In the genomic region with DNA sequence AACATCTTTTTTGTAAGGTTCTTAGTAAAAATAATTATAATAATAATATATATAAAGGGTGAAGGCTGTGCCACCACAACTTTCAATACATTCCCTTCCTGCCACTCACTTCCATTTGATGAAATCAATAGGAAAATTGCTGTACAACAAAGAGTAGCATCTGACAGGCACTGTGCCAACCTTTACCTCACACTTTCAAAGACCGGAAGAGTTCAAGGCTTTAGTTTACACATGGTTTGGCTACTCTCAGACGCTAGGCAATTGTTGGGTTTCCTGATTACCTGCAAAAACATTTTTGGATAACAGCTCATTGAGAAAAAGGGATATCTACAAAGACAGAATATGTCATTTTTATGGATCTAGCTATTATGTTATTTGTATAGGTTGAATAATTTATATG, we compare ENCODE assay signal across 1 cellular context.
TF ChIP-seq lines count a peak whose summit lies in the region.

No MANE protein-coding gene starts in this region.

TF ChIP-seq in HEK293T, 16 proteins besides CTCF, POLR2A, EP300 and RAD21 (continued from another document):
- TF ChIP-seq, protein P1, sequence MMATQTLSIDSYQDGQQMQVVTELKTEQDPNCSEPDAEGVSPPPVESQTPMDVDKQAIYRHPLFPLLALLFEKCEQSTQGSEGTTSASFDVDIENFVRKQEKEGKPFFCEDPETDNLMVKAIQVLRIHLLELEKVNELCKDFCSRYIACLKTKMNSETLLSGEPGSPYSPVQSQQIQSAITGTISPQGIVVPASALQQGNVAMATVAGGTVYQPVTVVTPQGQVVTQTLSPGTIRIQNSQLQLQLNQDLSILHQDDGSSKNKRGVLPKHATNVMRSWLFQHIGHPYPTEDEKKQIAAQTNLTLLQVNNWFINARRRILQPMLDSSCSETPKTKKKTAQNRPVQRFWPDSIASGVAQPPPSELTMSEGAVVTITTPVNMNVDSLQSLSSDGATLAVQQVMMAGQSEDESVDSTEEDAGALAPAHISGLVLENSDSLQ (IDR thresholded peaks at IDR 0.05) = no peak
TF ChIP-seq in HEK293T: peak in this region for 0.
